In the genomic region with DNA sequence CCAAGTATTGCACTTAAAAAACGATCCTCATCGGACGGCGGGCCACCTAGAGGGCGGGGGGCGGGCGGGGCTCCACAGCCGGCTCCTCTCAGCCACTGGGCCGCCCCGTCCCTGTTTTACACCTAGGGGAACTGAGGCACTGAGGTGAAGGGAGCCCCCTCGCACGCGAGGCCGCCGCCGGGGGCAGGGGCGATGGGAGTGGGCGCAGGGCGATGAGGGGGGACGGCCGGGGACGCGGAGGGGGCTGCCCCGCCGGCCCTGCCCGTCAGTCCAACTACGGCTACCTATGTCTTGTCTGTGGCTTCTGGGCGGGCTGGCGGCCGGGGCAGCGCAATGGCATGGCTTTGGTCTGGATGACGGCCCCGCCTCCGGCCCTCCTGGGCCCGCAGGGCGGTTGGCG, we compare ENCODE assay signal across 6 cellular contexts.
DNase-seq lines count a peak whose midpoint lies in the region; ATAC-seq, FAIRE-seq and TF ChIP-seq lines count a peak whose summit lies in the region.
"Not testable (repeated sequence)": the region's sequence is repeated elsewhere in the genome, so short reads cannot be mapped to it uniquely, and the experiment has no call there.

No MANE protein-coding gene starts in this region.

- intact Hi-C loops in Right ventricle myocardium superior (cut with DNase I); kidney (cut with DNase I); posterior vena cava (cut with DNase I): not testable (repeated sequence)

- H3K4me3 ChIP-seq in GM23338, result peak overlapping the region; percentile 50
- not testable (repeated sequence) for H3K4me3 ChIP-seq in endodermal cell (ENCODE audit: low read length); kidney (ENCODE audit: low read length in 2 of 2)

- H3K4me3 Mint-ChIP-seq in GM23338; endodermal cell; stimulated activated memory B cell treated with anti-CD40 and anti-IgM and Interleukin-4, amounts not matched to agents 10 μg/mL and 1 μg/mL and 100 μg/mL, for 72 hours: not testable (repeated sequence)

- peak; percentile 5 for DNase-seq in GM23338 (ENCODE audit: low spot score)
- DNase-seq in endodermal cell, result peak; percentile 5
- DNase-seq in Right ventricle myocardium superior, result peak; percentile 17
- peak; percentile 18 for DNase-seq in kidney
- peak; percentile 5 for DNase-seq in posterior vena cava (ENCODE audit: low spot score)

- H3K36me3 ChIP-seq in GM23338 (ENCODE audit: insufficient read depth); endodermal cell (ENCODE audit: control insufficient read depth, insufficient read depth, low read length); kidney (ENCODE audit: control insufficient read depth in 1 of 2, insufficient read depth in 2 of 2, low read length in 2 of 2): not testable (repeated sequence)

- 20 to 34% methylated on average over 2 to 7 of the region's 37 CpGs for WGBS in endodermal cell (ENCODE audit: insufficient coverage in 1 of 2, insufficient read length in 1 of 2), 2 experiments

- H3K79me2 ChIP-seq in GM23338 (replicated peaks; ENCODE audit: insufficient read depth), result not testable (repeated sequence)

- not testable (repeated sequence) for H3K27ac Mint-ChIP-seq in GM23338; endodermal cell; stimulated activated memory B cell treated with anti-CD40 and anti-IgM and Interleukin-4, amounts not matched to agents 10 μg/mL and 1 μg/mL and 100 μg/mL, for 72 hours

- peaks cover 25% of the 10 kb centered on the region for H3K27me3 ChIP-seq in GM23338 (ENCODE audit: insufficient read depth)
- H3K27me3 ChIP-seq in endodermal cell (ENCODE audit: control insufficient read depth, insufficient read depth, low read length, poor library complexity, severe bottlenecking), result not testable (repeated sequence)

- not testable (repeated sequence) for FAIRE-seq in kidney (lab: Jason Lieb, UNC)

- not testable (repeated sequence) for H3K36me3 Mint-ChIP-seq in GM23338 (ENCODE audit: low read depth); endodermal cell (ENCODE audit: low read depth); stimulated activated memory B cell treated with anti-CD40 and anti-IgM and Interleukin-4, amounts not matched to agents 10 μg/mL and 1 μg/mL and 100 μg/mL, for 72 hours

- not testable (repeated sequence) for H3K27me3 Mint-ChIP-seq in GM23338 (ENCODE audit: insufficient read depth, low read depth, poor library complexity); endodermal cell (ENCODE audit: insufficient read depth); stimulated activated memory B cell treated with anti-CD40 and anti-IgM and Interleukin-4, amounts not matched to agents 10 μg/mL and 1 μg/mL and 100 μg/mL, for 72 hours

- H3K4me1 ChIP-seq in GM23338 (ENCODE audit: insufficient read depth); endodermal cell (ENCODE audit: control insufficient read depth, insufficient read depth, low read length); kidney (ENCODE audit: control insufficient read depth in 1 of 2, insufficient read depth in 1 of 2, low read depth in 1 of 2, low read length in 2 of 2): not testable (repeated sequence)

- H3K9me2 ChIP-seq in GM23338 (ENCODE audit: insufficient read depth), result not testable (repeated sequence)

- H3K4me2 ChIP-seq in GM23338, result peak overlapping the region; percentile 71; the same call in 1 of the 2 replicates

- peak; percentile 72 for ATAC-seq in GM23338
- not testable (repeated sequence) for ATAC-seq in Right ventricle myocardium superior (ENCODE audit: poor library complexity)
- peak; percentile 32 for ATAC-seq in stimulated activated memory B cell treated with anti-CD40 and anti-IgM and Interleukin-4, amounts not matched to agents 10 μg/mL and 1 μg/mL and 100 μg/mL, for 72 hours

- not testable (repeated sequence) for H3K4me1 Mint-ChIP-seq in GM23338; endodermal cell; stimulated activated memory B cell treated with anti-CD40 and anti-IgM and Interleukin-4, amounts not matched to agents 10 μg/mL and 1 μg/mL and 100 μg/mL, for 72 hours

- not testable (repeated sequence) for H4K20me1 ChIP-seq in GM23338 (replicated peaks; ENCODE audit: insufficient read depth)

- H3F3A ChIP-seq in GM23338 (replicated peaks; ENCODE audit: low read depth), result not testable (repeated sequence)

- H2AFZ ChIP-seq in GM23338, result not testable (repeated sequence)

- not testable (repeated sequence) for H3K9me3 ChIP-seq in endodermal cell (ENCODE audit: control insufficient read depth, low read length); kidney (ENCODE audit: control insufficient read depth in 1 of 2, low read length in 2 of 2)

- not testable (repeated sequence) for H3K9ac ChIP-seq in endodermal cell (ENCODE audit: extremely low read depth, low read length, poor library complexity, severe bottlenecking); kidney (ENCODE audit: low read length in 2 of 2)

- TF ChIP-seq CTCF in GM23338 (conservative IDR thresholded peaks at IDR 0.05; ENCODE audit: low read depth in 2 of 2); endodermal cell (conservative IDR thresholded peaks at IDR 0.05); kidney (IDR thresholded peaks at IDR 0.05; ENCODE audit: borderline replicate concordance, extremely low read depth, insufficient read depth): not testable (repeated sequence)

- not testable (repeated sequence) for H3K9me3 Mint-ChIP-seq in GM23338; endodermal cell; stimulated activated memory B cell treated with anti-CD40 and anti-IgM and Interleukin-4, amounts not matched to agents 10 μg/mL and 1 μg/mL and 100 μg/mL, for 72 hours

- not testable (repeated sequence) for H3K27ac ChIP-seq in GM23338 (ENCODE audit: low read depth); endodermal cell (ENCODE audit: low read depth, low read length); kidney (ENCODE audit: low read depth in 2 of 2, low read length in 2 of 2)
